In genomic region chr11:96306600-96306932, GRCh38 we compare ENCODE assay signal across 10 cellular contexts. TPM values are rescaled to one million over a fixed set of nuclear protein-coding genes. Genes with fewer than 3 reads are reported as not detected.
DNase-seq lines count a peak whose midpoint lies in the region; ATAC-seq and TF ChIP-seq lines count a peak whose summit lies in the region.
"Had no signal": no experiment of that assay in that cellular context is flagged by ENCODE, and none has a peak within 500 bp of the region (broad histone marks: within the 10 kb centered on the region; RNA-seq: fewer than 3 reads in every experiment).

No MANE protein-coding gene starts in this region.

- peak overlapping the region; percentile 98 for H3K9ac ChIP-seq in smooth muscle cell (ENCODE audit: low read depth)
- H3K9ac ChIP-seq: KMS-11 had no signal

- no peaks in the 10 kb centered on the region for H3K36me3 Mint-ChIP-seq in HFFc6 (ENCODE audit: low read depth)
- peaks cover 9% of the 10 kb centered on the region for H3K36me3 Mint-ChIP-seq in activated naive CD8-positive, alpha-beta T cell treated with anti-CD3 and anti-CD28 coated beads, Interleukin-2, amount 10 ng/mL, durations not matched to agents 7 days and 5 days

- no peaks in the 10 kb centered on the region for H3K27me3 ChIP-seq in layer of hippocampus (ENCODE audit: control insufficient read depth, insufficient read depth, low read length)
- no peaks in the 10 kb centered on the region for H3K27me3 ChIP-seq in smooth muscle cell (ENCODE audit: low read depth)
- H3K27me3 ChIP-seq: neutrophil had no signal

- H3K9me3 ChIP-seq in smooth muscle cell (replicated peaks; ENCODE audit: low read depth), result no peaks in the 10 kb centered on the region
- H3K9me3 ChIP-seq: neutrophil had no signal

- peaks cover 43% of the 10 kb centered on the region for H3F3A ChIP-seq in smooth muscle cell (ENCODE audit: low read depth)

- H3K27me3 Mint-ChIP-seq in HFFc6 (ENCODE audit: insufficient read depth), result no peaks in the 10 kb centered on the region
- no peaks in the 10 kb centered on the region for H3K27me3 Mint-ChIP-seq in activated naive CD8-positive, alpha-beta T cell treated with anti-CD3 and anti-CD28 coated beads, Interleukin-2, amount 10 ng/mL, durations not matched to agents 7 days and 5 days

- DNase-seq in HFFc6 (no peak), smooth muscle cell (lab: John Stamatoyannopoulos, UW; ENCODE audit: unreplicated experiment) (no peak), retina (no peak), KG1 (lab: John Stamatoyannopoulos, UW) (no peak)
- DNase-seq in activated naive CD8-positive, alpha-beta T cell treated with anti-CD3 and anti-CD28 coated beads, Interleukin-2, amount 10 ng/mL, durations not matched to agents 7 days and 5 days, result no peak
- no peak for DNase-seq in stimulated activated naive CD4-positive, alpha-beta T cell treated with Interleukin-2 at 50 U/mL for 16 hours (lab: John Stamatoyannopoulos, UW)

- peaks cover 98% of the 10 kb centered on the region for H3K4me1 Mint-ChIP-seq in HFFc6 (ENCODE audit: low read depth)
- peaks cover 31% of the 10 kb centered on the region for H3K4me1 Mint-ChIP-seq in activated naive CD8-positive, alpha-beta T cell treated with anti-CD3 and anti-CD28 coated beads, Interleukin-2, amount 10 ng/mL, durations not matched to agents 7 days and 5 days

- H3K27ac Mint-ChIP-seq in HFFc6, result peak overlapping the region; percentile 100
- no peak overlapping the region for H3K27ac Mint-ChIP-seq in activated naive CD8-positive, alpha-beta T cell treated with anti-CD3 and anti-CD28 coated beads, Interleukin-2, amount 10 ng/mL, durations not matched to agents 7 days and 5 days

- no peaks in the 10 kb centered on the region for H3K9me3 Mint-ChIP-seq in HFFc6
- no peaks in the 10 kb centered on the region for H3K9me3 Mint-ChIP-seq in activated naive CD8-positive, alpha-beta T cell treated with anti-CD3 and anti-CD28 coated beads, Interleukin-2, amount 10 ng/mL, durations not matched to agents 7 days and 5 days

- H3K4me1 ChIP-seq in smooth muscle cell (ENCODE audit: low read depth), result peaks cover 56% of the 10 kb centered on the region

- ATAC-seq in activated naive CD8-positive, alpha-beta T cell treated with anti-CD3 and anti-CD28 coated beads, Interleukin-2, amount 10 ng/mL, durations not matched to agents 7 days and 5 days (ENCODE audit: low read depth), result no peak
- no peak for ATAC-seq in GM21360 (IDR thresholded peaks at IDR 0.05; ENCODE audit: unreplicated experiment)

- H3K4me3 Mint-ChIP-seq in HFFc6, result peak overlapping the region; percentile 88
- peak overlapping the region; percentile 72 for H3K4me3 Mint-ChIP-seq in activated naive CD8-positive, alpha-beta T cell treated with anti-CD3 and anti-CD28 coated beads, Interleukin-2, amount 10 ng/mL, durations not matched to agents 7 days and 5 days

- POLR2A ChIA-PET in activated naive CD8-positive, alpha-beta T cell treated with anti-CD3 and anti-CD28 coated beads, Interleukin-2, amount 10 ng/mL, durations not matched to agents 7 days and 5 days (lab: Charles Lee), result interaction anchor here (0.6 to 1.5 kb wide), 4 partner anchors 13 to 83 kb away, joined by 3 read pairs; partner anchors contain the start of genes CCDC82, JRKL and MAML2

- WGBS in smooth muscle cell (ENCODE audit: low lambda C conversion rate), result 21% methylated on average over 3 of the region's 3 CpGs

- TF ChIP-seq CTCF in HFFc6 (IDR thresholded peaks at IDR 0.05) (no peak), smooth muscle cell (IDR thresholded peaks at IDR 0.05; ENCODE audit: borderline replicate concordance, insufficient read depth, poor library complexity, severe bottlenecking) (no peak)

- H3K27ac ChIP-seq in layer of hippocampus (ENCODE audit: low read depth, low read length) (peak overlapping the region; percentile 1), smooth muscle cell (ENCODE audit: low read depth) (peak overlapping the region; percentile 99)
- H3K27ac ChIP-seq: KMS-11, neutrophil had no signal

- H3K4me3 ChIP-seq in smooth muscle cell, result peak overlapping the region; percentile 46

- peaks cover 84% of the 10 kb centered on the region for H3K79me2 ChIP-seq in smooth muscle cell (ENCODE audit: low read depth)

- peak overlapping the region; percentile 84 for H3K4me2 ChIP-seq in smooth muscle cell
- H3K4me2 ChIP-seq: KMS-11 had no signal

- H3K36me3 ChIP-seq in smooth muscle cell (ENCODE audit: low read depth), result no peaks in the 10 kb centered on the region
- H3K36me3 ChIP-seq: neutrophil had no signal

- no peak overlapping the region for H2AFZ ChIP-seq in smooth muscle cell (ENCODE audit: low read depth)

- H4K20me1 ChIP-seq in smooth muscle cell (ENCODE audit: low read depth), result no peaks in the 10 kb centered on the region

RNA-seq across cellular contexts. Expression of gene MAML2, which starts 36.4 kb away (rescaled TPM):
- 10 to 100 TPM; 24.9 to 30.8 (median 28.3) TPM for total RNA-seq in HFFc6 (2021; fragmentation: NEBNext Ultra II Directional; extraction: Animal tissue kit (Norgen Biotek cat#: 25700))
- total RNA-seq in activated naive CD8-positive, alpha-beta T cell treated with anti-CD3 and anti-CD28 coated beads, Interleukin-2, amount 10 ng/mL, durations not matched to agents 7 days and 5 days, result 10 to 100 TPM; 18.6 to 20.5 TPM
- 45.0 and 52.4 TPM in 2 replicates for total RNA-seq in smooth muscle cell
- polyA plus RNA-seq in smooth muscle cell, result 8.7 and 10.1 TPM in 2 replicates
